ENCODE assay signal across 1 cellular context in genomic region chr14:105086833-105087307, GRCh38.
TF ChIP-seq lines count a peak whose summit lies in the region.

No MANE protein-coding gene starts in this region.

TF ChIP-seq in GM12878, 131 proteins besides CTCF, POLR2A, EP300 and RAD21 (continued from another document and continues in another):
- TF ChIP-seq ZBTB33 (IDR thresholded peaks at IDR 0.05) (no peak), SREBF2 (IDR thresholded peaks at IDR 0.05; ENCODE audit: low read length) (no peak), BCLAF1 (IDR thresholded peaks at IDR 0.05) (no peak), RUNX3 (IDR thresholded peaks at IDR 0.05; ENCODE audit: low read length) (peak; percentile 71), ZBTB40 (IDR thresholded peaks at IDR 0.05; ENCODE audit: borderline replicate concordance) (no peak), ZBED1 (IDR thresholded peaks at IDR 0.05; ENCODE audit: borderline replicate concordance) (no peak), POU2F2 (IDR thresholded peaks at IDR 0.05; ENCODE audit: borderline replicate concordance, low read depth, low read length) (peak; percentile 64; the same call in 1 of the 3 replicates), BCL3 (IDR thresholded peaks at IDR 0.05; ENCODE audit: borderline replicate concordance, insufficient read depth, low read depth, low read length, poor library complexity, severe bottlenecking) (no peak), CHD4 (IDR thresholded peaks at IDR 0.05) (no peak), SMAD5 (IDR thresholded peaks at IDR 0.05; ENCODE audit: low read depth) (no peak), MAX (IDR thresholded peaks at IDR 0.05; ENCODE audit: low read depth, low read length) (peak; percentile 19; the same call in 1 of the 2 replicates), MEF2A (IDR thresholded peaks at IDR 0.05; ENCODE audit: insufficient read depth, low read depth, low read length) (0 out of 2 replicates have a peak, but pooled peaks have one; percentile 37), NFXL1 (IDR thresholded peaks at IDR 0.05; ENCODE audit: borderline replicate concordance) (no peak), NBN (IDR thresholded peaks at IDR 0.05) (0 out of 2 replicates have a peak, but pooled peaks have one; percentile 64), REST (IDR thresholded peaks at IDR 0.05; ENCODE audit: low read depth, low read length) (no peak), HCFC1 (IDR thresholded peaks at IDR 0.05; ENCODE audit: low read length) (no peak), STAT3 (IDR thresholded peaks at IDR 0.05; ENCODE audit: low read depth, low read length) (no peak), CBX3 (IDR thresholded peaks at IDR 0.05; ENCODE audit: borderline replicate concordance, low read depth) (no peak), ZZZ3 (IDR thresholded peaks at IDR 0.05; ENCODE audit: control insufficient read depth, insufficient read length, low read depth) (no peak), BCL11A (IDR thresholded peaks at IDR 0.05; ENCODE audit: low read depth, low read length) (no peak), ZSCAN29 (IDR thresholded peaks at IDR 0.05) (no peak), PAX8 (IDR thresholded peaks at IDR 0.05) (no peak), RFX5 (IDR thresholded peaks at IDR 0.05; ENCODE audit: low read depth, low read length) (0 out of 2 replicates have a peak, but pooled peaks have one; percentile 28), CEBPZ (IDR thresholded peaks at IDR 0.05; ENCODE audit: low read depth, low read length) (no peak), NFIC (IDR thresholded peaks at IDR 0.05; ENCODE audit: low read depth, low read length) (no peak), KDM1A (IDR thresholded peaks at IDR 0.05; ENCODE audit: borderline replicate concordance) (no peak), ZNF217 (IDR thresholded peaks at IDR 0.05) (peak; percentile 65; the same call in 1 of the 2 replicates), RB1 (IDR thresholded peaks at IDR 0.05; ENCODE audit: borderline replicate concordance) (peak; percentile 93), PKNOX1 (IDR thresholded peaks at IDR 0.05) (no peak), TCF3 (IDR thresholded peaks at IDR 0.05; ENCODE audit: borderline replicate concordance, insufficient read depth, low read depth, low read length) (peak; percentile 55; the same call in 1 of the 2 replicates), GABPA (IDR thresholded peaks at IDR 0.05; ENCODE audit: low read depth) (no peak), FOS (IDR thresholded peaks at IDR 0.05; ENCODE audit: borderline replicate concordance, extremely low read depth, insufficient read length) (no peak), STAT1 (conservative IDR thresholded peaks at IDR 0.05) (peak; percentile 62; the same call in 1 of the 2 replicates), POLR2AphosphoS2 (IDR thresholded peaks at IDR 0.05; ENCODE audit: low read depth, low read length) (0 out of 2 replicates have a peak, but pooled peaks have one; percentile 30), LARP7 (IDR thresholded peaks at IDR 0.05) (peak; percentile 52; the same call in 1 of the 2 replicates), TCF12 (IDR thresholded peaks at IDR 0.05; ENCODE audit: low read depth, low read length) (0 out of 2 replicates have a peak, but pooled peaks have one; percentile 46), ZNF274 (IDR thresholded peaks at IDR 0.05; ENCODE audit: insufficient read depth, insufficient read length) (no peak), POLR2AphosphoS5 (IDR thresholded peaks at IDR 0.05; ENCODE audit: low read length) (peak; percentile 58; the same call in 1 of the 2 replicates), MXI1 (IDR thresholded peaks at IDR 0.05; ENCODE audit: low read depth, low read length) (peak; percentile 72; the same call in 1 of the 2 replicates), EZH2 (IDR thresholded peaks at IDR 0.05; ENCODE audit: borderline replicate concordance, control insufficient read depth, low read depth, low read length) (no peak), KAT2A (conservative IDR thresholded peaks at IDR 0.05; ENCODE audit: control insufficient read depth, low read depth, low read length) (no peak), FOXK2 (IDR thresholded peaks at IDR 0.05) (no peak), NR2F1 (conservative IDR thresholded peaks at IDR 0.05) (peak; percentile 95), MEF2B (IDR thresholded peaks at IDR 0.05; ENCODE audit: partially characterized antibody, poor library complexity, severe bottlenecking) (peak; percentile 10), CREB1 (IDR thresholded peaks at IDR 0.05; ENCODE audit: low read depth) (peak; percentile 29; the same call in 1 of the 2 replicates), GATAD2B (conservative IDR thresholded peaks at IDR 0.05; ENCODE audit: low read depth) (peak; percentile 82), CREM (IDR thresholded peaks at IDR 0.05; ENCODE audit: low read depth) (no peak), RELA (IDR thresholded peaks at IDR 0.05; ENCODE audit: borderline replicate concordance, partially characterized antibody) (no peak)
